8 cellular contexts compared by ENCODE assay signal in genomic region chr9:127916665-127917581, GRCh38. TPM values are rescaled to one million over a fixed set of nuclear protein-coding genes. Genes with fewer than 3 reads are reported as not detected.
DNase-seq lines count a peak whose midpoint lies in the region; FAIRE-seq and TF ChIP-seq lines count a peak whose summit lies in the region.

A gene with protein sequence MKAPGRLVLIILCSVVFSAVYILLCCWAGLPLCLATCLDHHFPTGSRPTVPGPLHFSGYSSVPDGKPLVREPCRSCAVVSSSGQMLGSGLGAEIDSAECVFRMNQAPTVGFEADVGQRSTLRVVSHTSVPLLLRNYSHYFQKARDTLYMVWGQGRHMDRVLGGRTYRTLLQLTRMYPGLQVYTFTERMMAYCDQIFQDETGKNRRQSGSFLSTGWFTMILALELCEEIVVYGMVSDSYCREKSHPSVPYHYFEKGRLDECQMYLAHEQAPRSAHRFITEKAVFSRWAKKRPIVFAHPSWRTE (minus strand): TSS chr9:127917041. CDS start chr9:127916419, 622 bp downstream.

- H3K4me3 ChIP-seq in neuronal stem cell (ENCODE audit: low read length in 2 of 2) (peak within 1 kb of the TSS; percentile 71 to 81), subcutaneous abdominal adipose tissue (ENCODE audit: low read depth in 1 of 5, low read length in 5 of 5) (peak within 1 kb of the TSS; percentile 78 to 86 (median 81))

- H3K36me3 ChIP-seq in neuronal stem cell (replicated peaks in 1 of 2; ENCODE audit: control insufficient read depth in 2 of 2, insufficient read depth in 2 of 2, low read length in 2 of 2) (no peaks in the 10 kb centered on the region), subcutaneous abdominal adipose tissue (ENCODE audit: control insufficient read depth in 5 of 5, insufficient read depth in 5 of 5, low read length in 5 of 5) (peaks cover 0 to 13% (median 10%) of the 10 kb centered on the region in 5 donors)

- H3K27ac ChIP-seq in neuronal stem cell (replicated peaks; ENCODE audit: low read length) (no peak within 1 kb of the TSS), subcutaneous abdominal adipose tissue (ENCODE audit: low read depth, low read length) (peak within 1 kb of the TSS; percentile 87)

- H3K27me3 ChIP-seq in neuronal stem cell (ENCODE audit: control insufficient read depth in 3 of 3, insufficient read depth in 3 of 3, low read depth in 1 of 3, low read length in 3 of 3) (peaks cover 0 to 18% (median 3%) of the 10 kb centered on the region in 3 experiments), subcutaneous abdominal adipose tissue (ENCODE audit: control insufficient read depth in 5 of 5, insufficient read depth in 4 of 5, low read length in 5 of 5) (peaks cover 0 to 2% (median 0%) of the 10 kb centered on the region in 5 donors)

- peaks cover 7 to 12% of the 10 kb centered on the region in 2 donors for H3K4me1 ChIP-seq in neuronal stem cell (ENCODE audit: control insufficient read depth in 2 of 2, insufficient read depth in 1 of 2, low read depth in 1 of 2, low read length in 2 of 2)
- H3K4me1 ChIP-seq in subcutaneous abdominal adipose tissue (ENCODE audit: control insufficient read depth in 5 of 5, insufficient read depth in 5 of 5, low read length in 5 of 5): peaks cover 15 to 62% (median 53%) of the 10 kb centered on the region in 5 donors

- H3K9ac ChIP-seq in neuronal stem cell (ENCODE audit: low read depth, low read length, poor library complexity) (peak within 1 kb of the TSS; percentile 78), subcutaneous abdominal adipose tissue (ENCODE audit: low read length in 5 of 5) (peak within 1 kb of the TSS; percentile 16 to 82 (median 63))

- peak within 1 kb of the TSS; percentile 75 for H3K23ac ChIP-seq in neuronal stem cell (ENCODE audit: low read depth, low read length, poor library complexity)

- H2AK5ac ChIP-seq in neuronal stem cell (ENCODE audit: low read depth, low read length): peak within 1 kb of the TSS; percentile 70

- H2BK12ac ChIP-seq in neuronal stem cell (ENCODE audit: low read length): peak within 1 kb of the TSS; percentile 34

- H3K4ac ChIP-seq in neuronal stem cell (ENCODE audit: low read length): no peak within 1 kb of the TSS

- WGBS in neuronal stem cell (ENCODE audit: extremely low coverage in 2 of 2, insufficient read length in 2 of 2, insufficient replicate concordance in 1 of 2), 2 donors: no CpG with 5 or more reads among the region's 75 CpGs

- peak within 1 kb of the TSS; percentile 97 for H3K4me2 ChIP-seq in neuronal stem cell (ENCODE audit: insufficient read depth, low read length, poor library complexity, severe bottlenecking)

- peak within 1 kb of the TSS; percentile 54 for H2BK15ac ChIP-seq in neuronal stem cell (ENCODE audit: low read length)

- peak; percentile 66 for TF ChIP-seq POLR2A in H54 (IDR thresholded peaks at IDR 0.05; ENCODE audit: low read depth, low read length)

- peaks cover 2% of the 10 kb centered on the region for H3K79me1 ChIP-seq in neuronal stem cell (ENCODE audit: low read depth, low read length)

- H4K91ac ChIP-seq in neuronal stem cell (ENCODE audit: low read depth, low read length, poor library complexity): no peak within 1 kb of the TSS

- H2AFZ ChIP-seq in neuronal stem cell (ENCODE audit: low read length): peak within 1 kb of the TSS; percentile 99

- FAIRE-seq in H54 (lab: Jason Lieb, UNC): no peak

- no peak within 1 kb of the TSS for H4K8ac ChIP-seq in neuronal stem cell (ENCODE audit: low read depth, low read length)

- no peak within 1 kb of the TSS for H2BK120ac ChIP-seq in neuronal stem cell (ENCODE audit: low read depth, low read length)

- no peaks in the 10 kb centered on the region for H3K9me3 ChIP-seq in neuronal stem cell (replicated peaks in 1 of 2; ENCODE audit: control insufficient read depth in 2 of 2, insufficient read depth in 1 of 2, low read depth in 1 of 2, low read length in 2 of 2)
- no peaks in the 10 kb centered on the region for H3K9me3 ChIP-seq in subcutaneous abdominal adipose tissue (ENCODE audit: control insufficient read depth in 5 of 5, low read length in 5 of 5)

- DNase-seq in EH (ENCODE audit: low read depth): peak; percentile 91
- peak; percentile 96 for DNase-seq in H54 (ENCODE audit: insufficient read length, low spot score)
- DNase-seq in M059J (ENCODE audit: low read depth): peak; percentile 80
- DNase-seq in SK-N-DZ (ENCODE audit: low spot score): peak; percentile 83
- DNase-seq in activated naive CD4-positive, alpha-beta T cell treated with Interleukin-2 at 50 U/mL for 16 hours: peak; percentile 95
- DNase-seq in foreskin melanocyte: peak; percentile 40
- DNase-seq in neuronal stem cell (ENCODE audit: low spot score): peak; percentile 93

- peak within 1 kb of the TSS; percentile 82 for H3K14ac ChIP-seq in neuronal stem cell (ENCODE audit: low read length)

- peak within 1 kb of the TSS; percentile 96 for H3K18ac ChIP-seq in neuronal stem cell (ENCODE audit: low read length)

- peak within 1 kb of the TSS; percentile 87 for H2BK5ac ChIP-seq in neuronal stem cell (ENCODE audit: low read length)

RNA-seq across cellular contexts. Expression of the gene that starts here (rescaled TPM):
- 12.2 and 12.6 TPM in 2 replicates for total RNA-seq in M059J (2014; rRNA removed; shearing (Covaris generic))
- polyA plus RNA-seq in SK-N-DZ (2014; cell fraction: cytosol; rRNA removed): 28.1 and 28.4 TPM in 2 replicates
- 18.1 and 19.8 TPM in 2 replicates for polyA plus RNA-seq in SK-N-DZ (2014; cell fraction: nucleus; rRNA removed)
- polyA plus RNA-seq in neuronal stem cell (2013, experiment 1 of 2): 11.3 TPM
- 12.7 TPM for polyA plus RNA-seq in neuronal stem cell (2013, experiment 2 of 2)

Comparison
In these comparisons a context has a peak if more than half of its experiments do, and no peak if none do; other contexts are left out.
1. DNase-seq: peak in every context shown above with its lines; median percentile 96 in H54; 95 in activated naive CD4-positive, alpha-beta T cell treated with Interleukin-2 at 50 U/mL for 16 hours; 93 in neuronal stem cell; 91 in EH; 83 in SK-N-DZ; 80 in M059J; 40 in foreskin melanocyte.